21 cellular contexts compared by ENCODE assay signal in the genomic region with DNA sequence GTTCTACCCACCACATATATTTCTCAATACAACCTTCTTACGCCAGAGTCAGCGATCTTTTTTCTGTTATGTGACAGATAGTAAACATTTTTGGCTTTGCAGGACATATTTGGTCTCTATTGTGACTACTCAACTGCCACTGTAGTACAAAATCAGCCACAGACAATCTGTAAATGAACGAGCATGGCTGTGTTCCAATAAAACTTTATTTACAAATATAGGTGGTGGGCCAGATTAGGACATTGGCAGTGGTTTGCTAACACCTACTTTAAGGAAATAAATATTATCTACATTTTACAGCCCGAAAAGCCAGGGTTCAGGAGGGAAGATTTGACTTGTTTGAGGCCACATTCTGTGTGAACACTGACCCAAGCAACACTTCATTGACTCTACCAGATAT. TPM values are rescaled to one million over a fixed set of nuclear protein-coding genes. Genes with fewer than 3 reads are reported as not detected.
A peak's percentile ranks its signal among the peaks of the same experiment; 100 is the strongest.
DNase-seq lines count a peak whose midpoint lies in the region; ATAC-seq and TF ChIP-seq lines count a peak whose summit lies in the region.
"Had no signal": no experiment of that assay in that cellular context is flagged by ENCODE, and none has a peak within 500 bp of the region (broad histone marks: within the 10 kb centered on the region; RNA-seq: fewer than 3 reads in every experiment).

No MANE protein-coding gene starts in this region.

- peaks cover 11% of the 10 kb centered on the region for H3K4me1 Mint-ChIP-seq in activated naive CD4-positive, alpha-beta T cell treated with anti-CD3 and anti-CD28 coated beads, Interleukin-2, amount 50 U/mL, for 24 hours
- peaks cover 14% of the 10 kb centered on the region for H3K4me1 Mint-ChIP-seq in activated naive CD4-positive, alpha-beta T cell treated with anti-CD3 and anti-CD28 coated beads for 36 hours (ENCODE audit: low read depth)
- H3K4me1 Mint-ChIP-seq in CD8-positive, alpha-beta T cell (ENCODE audit: low read depth): peaks cover 5% of the 10 kb centered on the region
- peaks cover 8 to 10% of the 10 kb centered on the region in 2 donors for H3K4me1 Mint-ChIP-seq in effector memory CD8-positive, alpha-beta T cell (ENCODE audit: low read depth in 2 of 2)

- no peaks in the 10 kb centered on the region for H3K4me1 ChIP-seq in CD8-positive, alpha-beta T cell (ENCODE audit: insufficient read depth, low read length)
- H3K4me1 ChIP-seq in spleen: peaks cover 0 to 11% (median 0%) of the 10 kb centered on the region in 6 donors
- H3K4me1 ChIP-seq: Caco-2, SJCRH30 had no signal

- H3K4me3 Mint-ChIP-seq in activated naive CD4-positive, alpha-beta T cell treated with anti-CD3 and anti-CD28 coated beads, Interleukin-2, amount 50 U/mL, for 24 hours: no peak overlapping the region
- no peak overlapping the region for H3K4me3 Mint-ChIP-seq in activated naive CD4-positive, alpha-beta T cell treated with anti-CD3 and anti-CD28 coated beads for 36 hours
- H3K4me3 Mint-ChIP-seq in CD8-positive, alpha-beta T cell: no peak overlapping the region
- no peak overlapping the region for H3K4me3 Mint-ChIP-seq in effector memory CD8-positive, alpha-beta T cell

- no peaks in the 10 kb centered on the region for H3K27me3 Mint-ChIP-seq in activated naive CD4-positive, alpha-beta T cell treated with anti-CD3 and anti-CD28 coated beads, Interleukin-2, amount 50 U/mL, for 24 hours
- H3K27me3 Mint-ChIP-seq in activated naive CD4-positive, alpha-beta T cell treated with anti-CD3 and anti-CD28 coated beads for 36 hours (ENCODE audit: low read depth): no peaks in the 10 kb centered on the region
- no peaks in the 10 kb centered on the region for H3K27me3 Mint-ChIP-seq in CD8-positive, alpha-beta T cell (ENCODE audit: low read depth)
- H3K27me3 Mint-ChIP-seq in effector memory CD8-positive, alpha-beta T cell: no peaks in the 10 kb centered on the region

- CTCF ChIA-PET in activated naive CD4-positive, alpha-beta T cell treated with anti-CD3 and anti-CD28 coated beads for 36 hours (lab: Charles Lee): interaction anchor here (2.2 kb wide), 1 partner anchor 135 kb away, joined by 10 read pairs; no protein-coding TSS in a partner anchor
- CTCF ChIA-PET in CD8-positive, alpha-beta T cell (lab: Charles Lee): interaction anchor here (0.6 to 1.3 kb wide), 2 partner anchors 11 to 30 kb away, joined by 3 read pairs; no protein-coding TSS in a partner anchor

- no peak for TF ChIP-seq CTCF in CD8-positive, alpha-beta T cell (IDR thresholded peaks at IDR 0.05)
- no peak for TF ChIP-seq CTCF in spleen (IDR thresholded peaks at IDR 0.05 in 8 of 11, conservative IDR thresholded peaks at IDR 0.05 in 3 of 11)

- peaks cover 6% of the 10 kb centered on the region for H3K36me3 Mint-ChIP-seq in activated naive CD4-positive, alpha-beta T cell treated with anti-CD3 and anti-CD28 coated beads, Interleukin-2, amount 50 U/mL, for 24 hours
- H3K36me3 Mint-ChIP-seq in activated naive CD4-positive, alpha-beta T cell treated with anti-CD3 and anti-CD28 coated beads for 36 hours (ENCODE audit: low read depth): peaks cover 28% of the 10 kb centered on the region
- peaks cover 80% of the 10 kb centered on the region for H3K36me3 Mint-ChIP-seq in CD8-positive, alpha-beta T cell
- peaks cover 95% of the 10 kb centered on the region for H3K36me3 Mint-ChIP-seq in effector memory CD8-positive, alpha-beta T cell (ENCODE audit: insufficient read depth)

- WGBS in spleen, 5 donors: 77 to 94% (median 85%) methylated on average over 4 of the region's 4 CpGs

- no peak for ATAC-seq in CD8-positive, alpha-beta T cell
- ATAC-seq in effector memory CD8-positive, alpha-beta T cell (replicated peaks): no peak
- no peak for ATAC-seq in SK-N-SH treated with all-trans-retinoic acid at 6 μM for 48 hours

- H3K27ac ChIP-seq in CD8-positive, alpha-beta T cell (ENCODE audit: low read depth, low read length): no peak overlapping the region
- H3K27ac ChIP-seq in spleen: peak overlapping the region in 5 of 8 donors; percentile 9 to 63 (median 14)
- H3K27ac ChIP-seq: SJCRH30 had no signal

- H3K9me3 Mint-ChIP-seq in activated naive CD4-positive, alpha-beta T cell treated with anti-CD3 and anti-CD28 coated beads, Interleukin-2, amount 50 U/mL, for 24 hours: no peaks in the 10 kb centered on the region
- no peaks in the 10 kb centered on the region for H3K9me3 Mint-ChIP-seq in activated naive CD4-positive, alpha-beta T cell treated with anti-CD3 and anti-CD28 coated beads for 36 hours
- H3K9me3 Mint-ChIP-seq in CD8-positive, alpha-beta T cell: no peaks in the 10 kb centered on the region
- H3K9me3 Mint-ChIP-seq in effector memory CD8-positive, alpha-beta T cell: no peaks in the 10 kb centered on the region

- no peaks in the 10 kb centered on the region for H3K9me3 ChIP-seq in CD8-positive, alpha-beta T cell (ENCODE audit: low read length)
- H3K9me3 ChIP-seq in spleen: no peaks in the 10 kb centered on the region
- H3K9me3 ChIP-seq: Caco-2 had no signal

- H3K27ac Mint-ChIP-seq in activated naive CD4-positive, alpha-beta T cell treated with anti-CD3 and anti-CD28 coated beads, Interleukin-2, amount 50 U/mL, for 24 hours: peak overlapping the region; percentile 1
- no peak overlapping the region for H3K27ac Mint-ChIP-seq in activated naive CD4-positive, alpha-beta T cell treated with anti-CD3 and anti-CD28 coated beads for 36 hours
- H3K27ac Mint-ChIP-seq in CD8-positive, alpha-beta T cell: peak overlapping the region; percentile 47
- peak overlapping the region; percentile 73 to 79 for H3K27ac Mint-ChIP-seq in effector memory CD8-positive, alpha-beta T cell

- intact Hi-C loops in activated naive CD4-positive, alpha-beta T cell treated with anti-CD3 and anti-CD28 coated beads for 36 hours (cut with micrococcal nuclease): no loop called here
- intact Hi-C loops in CD8-positive, alpha-beta T cell (cut with DNase I, micrococcal nuclease): loop anchor here in 1 of 2 experiments (10.0 kb wide), 1 partner anchor 632 kb away; a partner anchor contains a TSS
- intact Hi-C loops in spleen (cut with DNase I; ENCODE audit: low total_unique reads): no loop called here

- H3K4me3 ChIP-seq in CD8-positive, alpha-beta T cell (ENCODE audit: low read depth, low read length): no peak overlapping the region
- no peak overlapping the region for H3K4me3 ChIP-seq in spleen
- H3K4me3 ChIP-seq: SJCRH30 had no signal

- POLR2A ChIA-PET in CD8-positive, alpha-beta T cell (lab: Charles Lee): no interaction called here

- no peak for DNase-seq in activated naive CD4-positive, alpha-beta T cell treated with anti-CD3 and anti-CD28 coated beads for 36 hours
- no peak for DNase-seq in CD8-positive, alpha-beta T cell
- DNase-seq in effector memory CD8-positive, alpha-beta T cell: no peak
- no peak for DNase-seq in spleen
- no peak for DNase-seq in SW480 (ENCODE audit: low spot score)
- no peak for DNase-seq in NCI-H187 (lab: John Stamatoyannopoulos, UW)
- DNase-seq: Caco-2, DMS 273 treated with DMSO at 0.1 percent for 48 hours, DND-41, GOT3, HCEC 1CT, KG1, NCI-H1417, NCI-H187 treated with DMSO at 0.1 percent for 48 hours, NCI-H2107, NCI-H446 treated with DMSO at 0.1 percent for 48 hours, NCI-H526 treated with DMSO at 0.1 percent for 48 hours, OCI-M1, SJCRH30 had no signal

- no peaks in the 10 kb centered on the region for H3K27me3 ChIP-seq in CD8-positive, alpha-beta T cell (ENCODE audit: insufficient read depth, low read length)
- H3K27me3 ChIP-seq in spleen (replicated peaks in 1 of 7): no peaks in the 10 kb centered on the region
- H3K27me3 ChIP-seq: SJCRH30 had no signal

- no peak for TF ChIP-seq POLR2A in spleen (IDR thresholded peaks at IDR 0.05)

- H3K36me3 ChIP-seq in CD8-positive, alpha-beta T cell (ENCODE audit: insufficient read depth, low read length): peaks cover 57% of the 10 kb centered on the region
- H3K36me3 ChIP-seq in spleen: peaks cover 0 to 95% (median 73%) of the 10 kb centered on the region in 6 donors

TF ChIP-seq in SK-N-SH treated with all-trans-retinoic acid at 6 μM for 48 hours, 23 proteins besides CTCF, POLR2A, EP300 and RAD21 (continues in another document):
- no peak for TF ChIP-seq ZNF70 (CRISPR knock-in tag; IDR thresholded peaks at IDR 0.05)
- no peak for TF ChIP-seq ZNF565 (CRISPR knock-in tag; conservative IDR thresholded peaks at IDR 0.05; ENCODE audit: low read depth)
- TF ChIP-seq TOX (CRISPR knock-in tag; IDR thresholded peaks at IDR 0.05; ENCODE audit: borderline replicate concordance): no peak
- TF ChIP-seq GLIS3 (CRISPR knock-in tag; IDR thresholded peaks at IDR 0.05): no peak
- TF ChIP-seq ZFP30 (CRISPR knock-in tag; IDR thresholded peaks at IDR 0.05): no peak
- TF ChIP-seq PPARA (CRISPR knock-in tag; IDR thresholded peaks at IDR 0.05; ENCODE audit: borderline replicate concordance): no peak
- TF ChIP-seq, protein P1, sequence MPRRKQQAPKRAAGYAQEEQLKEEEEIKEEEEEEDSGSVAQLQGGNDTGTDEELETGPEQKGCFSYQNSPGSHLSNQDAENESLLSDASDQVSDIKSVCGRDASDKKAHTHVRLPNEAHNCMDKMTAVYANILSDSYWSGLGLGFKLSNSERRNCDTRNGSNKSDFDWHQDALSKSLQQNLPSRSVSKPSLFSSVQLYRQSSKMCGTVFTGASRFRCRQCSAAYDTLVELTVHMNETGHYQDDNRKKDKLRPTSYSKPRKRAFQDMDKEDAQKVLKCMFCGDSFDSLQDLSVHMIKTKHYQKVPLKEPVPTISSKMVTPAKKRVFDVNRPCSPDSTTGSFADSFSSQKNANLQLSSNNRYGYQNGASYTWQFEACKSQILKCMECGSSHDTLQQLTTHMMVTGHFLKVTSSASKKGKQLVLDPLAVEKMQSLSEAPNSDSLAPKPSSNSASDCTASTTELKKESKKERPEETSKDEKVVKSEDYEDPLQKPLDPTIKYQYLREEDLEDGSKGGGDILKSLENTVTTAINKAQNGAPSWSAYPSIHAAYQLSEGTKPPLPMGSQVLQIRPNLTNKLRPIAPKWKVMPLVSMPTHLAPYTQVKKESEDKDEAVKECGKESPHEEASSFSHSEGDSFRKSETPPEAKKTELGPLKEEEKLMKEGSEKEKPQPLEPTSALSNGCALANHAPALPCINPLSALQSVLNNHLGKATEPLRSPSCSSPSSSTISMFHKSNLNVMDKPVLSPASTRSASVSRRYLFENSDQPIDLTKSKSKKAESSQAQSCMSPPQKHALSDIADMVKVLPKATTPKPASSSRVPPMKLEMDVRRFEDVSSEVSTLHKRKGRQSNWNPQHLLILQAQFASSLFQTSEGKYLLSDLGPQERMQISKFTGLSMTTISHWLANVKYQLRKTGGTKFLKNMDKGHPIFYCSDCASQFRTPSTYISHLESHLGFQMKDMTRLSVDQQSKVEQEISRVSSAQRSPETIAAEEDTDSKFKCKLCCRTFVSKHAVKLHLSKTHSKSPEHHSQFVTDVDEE (CRISPR knock-in tag; IDR thresholded peaks at IDR 0.05): no peak
- no peak for TF ChIP-seq BACH2 (CRISPR knock-in tag; IDR thresholded peaks at IDR 0.05; ENCODE audit: borderline replicate concordance)
- no peak for TF ChIP-seq TCF4 (CRISPR knock-in tag; IDR thresholded peaks at IDR 0.05; ENCODE audit: borderline replicate concordance)
- TF ChIP-seq ZC3H10 (CRISPR knock-in tag; IDR thresholded peaks at IDR 0.05): no peak
- TF ChIP-seq SNAI2 (CRISPR knock-in tag; IDR thresholded peaks at IDR 0.05): no peak

RNA-seq across cellular contexts. Expression of a gene that starts 40.2 kb away (rescaled TPM):
- total RNA-seq in activated naive CD4-positive, alpha-beta T cell treated with anti-CD3 and anti-CD28 coated beads for 36 hours: 10 to 100 TPM; 32.8 to 35.5 TPM
- 10 to 100 TPM; 28.8 to 32.6 TPM for total RNA-seq in CD8-positive, alpha-beta T cell
- total RNA-seq in spleen: 10 to 100 TPM; 40.6 to 72.1 (median 64.5) TPM
- 10 to 100 TPM in 1 of 3 donors, 1 to 10 TPM in 2; 7.5 to 14.5 (median 8.3) TPM for polyA plus RNA-seq in spleen
